ENCODE assay signal across 17 cellular contexts in genomic region chr15:90327313-90327712, GRCh38.
"Had no signal": no experiment of that assay in that cellular context is flagged by ENCODE, and none has a peak within 500 bp of the region (broad histone marks: within the 10 kb centered on the region; RNA-seq: fewer than 3 reads in every experiment).

No MANE protein-coding gene starts in this region.

- H3K27ac ChIP-seq: adrenal gland, cardiac muscle cell, esophagus muscularis mucosa, foreskin keratinocyte, left ventricle myocardium inferior, skin epidermis, transverse colon had no signal

- DNase-seq: activated CD4-positive, alpha-beta T cell treated with anti-CD3 and anti-CD28 coated beads, Interleukin-2, amount 10 ng/mL, durations not matched to agents 7 days and 5 days; activated naive CD4-positive, alpha-beta T cell treated with anti-CD3 and anti-CD28 coated beads, Interleukin-2, amount 50 U/mL, for 16 hours; foreskin keratinocyte; glutamatergic neuron; hypothalamus; left ventricle myocardium inferior; posterior cingulate gyrus; retina; stimulated activated CD4-positive, alpha-beta T cell treated with anti-CD3 and anti-CD28 coated beads, Interleukin-15, amount 100 ng/mL, for 24 hours; stimulated activated CD4-positive, alpha-beta T cell treated with anti-CD3 and anti-CD28 coated beads, Interleukin-4, amount 100 ng/mL, for 1 hour; stimulated activated naive CD4-positive, alpha-beta T cell treated with Interleukin-2 at 50 U/mL for 16 hours; substantia nigra; transverse colon had no signal

- H3K4me3 ChIP-seq: adrenal gland, cardiac muscle cell, esophagus muscularis mucosa, left ventricle myocardium inferior, skin epidermis, transverse colon had no signal

- ATAC-seq: foreskin keratinocyte had no signal

- H3K27me3 ChIP-seq: adrenal gland, esophagus muscularis mucosa, foreskin keratinocyte, transverse colon had no signal
